Comparison of ENCODE assay signal across 1 cellular context in genomic region chr3:100776736-100777135, GRCh38.
TF ChIP-seq lines count a peak whose summit lies in the region.

No MANE protein-coding gene starts in this region.

TF ChIP-seq in WTC11, 78 proteins besides CTCF, POLR2A, EP300 and RAD21 (continued from another document):
- TF ChIP-seq HMGXB4 (CRISPR knock-in tag; IDR thresholded peaks at IDR 0.05), result no peak
- TF ChIP-seq ZNF671 (CRISPR knock-in tag; IDR thresholded peaks at IDR 0.05), result no peak
- no peak for TF ChIP-seq FOXK1 (CRISPR knock-in tag; IDR thresholded peaks at IDR 0.05)
- TF ChIP-seq, protein P1, sequence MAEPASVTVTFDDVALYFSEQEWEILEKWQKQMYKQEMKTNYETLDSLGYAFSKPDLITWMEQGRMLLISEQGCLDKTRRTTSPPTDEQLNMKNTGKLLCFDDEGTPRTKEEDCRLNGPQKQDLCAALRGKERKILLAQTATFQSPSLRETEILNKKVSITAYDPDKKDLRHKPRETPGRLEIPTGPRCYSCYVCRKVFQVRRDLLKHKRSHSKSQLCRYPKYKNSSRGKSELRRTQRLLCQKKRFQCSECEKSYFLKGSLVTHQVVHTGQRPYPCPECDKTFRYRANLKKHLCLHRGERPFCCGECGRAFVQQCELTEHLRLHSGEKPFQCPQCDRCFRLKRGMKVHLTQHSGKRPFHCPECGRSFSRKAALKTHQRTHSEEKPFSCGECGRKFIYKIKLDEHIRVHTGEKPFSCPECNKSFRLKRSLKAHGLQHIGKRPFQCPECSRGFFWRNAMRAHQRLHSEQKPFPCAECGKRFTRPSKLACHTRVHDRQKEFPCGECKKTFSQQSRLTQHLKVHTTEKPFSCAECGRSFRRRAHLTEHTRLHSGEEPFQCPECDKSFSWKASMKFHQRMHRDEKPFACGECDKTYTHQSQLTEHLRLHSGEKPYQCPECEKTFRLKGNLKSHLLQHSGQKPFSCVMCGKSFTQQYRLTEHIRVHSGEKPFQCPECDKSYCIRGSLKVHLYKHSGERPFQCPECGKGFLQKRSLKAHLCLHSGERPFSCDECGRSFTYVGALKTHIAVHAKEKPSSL (CRISPR knock-in tag; conservative IDR thresholded peaks at IDR 0.05), result no peak
- no peak for TF ChIP-seq MXD4 (CRISPR knock-in tag; IDR thresholded peaks at IDR 0.05; ENCODE audit: borderline replicate concordance)
- TF ChIP-seq ZNF512 (CRISPR knock-in tag; IDR thresholded peaks at IDR 0.05; ENCODE audit: borderline replicate concordance), result no peak
- TF ChIP-seq SMAD4 (CRISPR knock-in tag; IDR thresholded peaks at IDR 0.05), result no peak
- TF ChIP-seq ARID4B (CRISPR knock-in tag; IDR thresholded peaks at IDR 0.05; ENCODE audit: borderline replicate concordance), result no peak
